13 cellular contexts compared by ENCODE assay signal in the genomic region with DNA sequence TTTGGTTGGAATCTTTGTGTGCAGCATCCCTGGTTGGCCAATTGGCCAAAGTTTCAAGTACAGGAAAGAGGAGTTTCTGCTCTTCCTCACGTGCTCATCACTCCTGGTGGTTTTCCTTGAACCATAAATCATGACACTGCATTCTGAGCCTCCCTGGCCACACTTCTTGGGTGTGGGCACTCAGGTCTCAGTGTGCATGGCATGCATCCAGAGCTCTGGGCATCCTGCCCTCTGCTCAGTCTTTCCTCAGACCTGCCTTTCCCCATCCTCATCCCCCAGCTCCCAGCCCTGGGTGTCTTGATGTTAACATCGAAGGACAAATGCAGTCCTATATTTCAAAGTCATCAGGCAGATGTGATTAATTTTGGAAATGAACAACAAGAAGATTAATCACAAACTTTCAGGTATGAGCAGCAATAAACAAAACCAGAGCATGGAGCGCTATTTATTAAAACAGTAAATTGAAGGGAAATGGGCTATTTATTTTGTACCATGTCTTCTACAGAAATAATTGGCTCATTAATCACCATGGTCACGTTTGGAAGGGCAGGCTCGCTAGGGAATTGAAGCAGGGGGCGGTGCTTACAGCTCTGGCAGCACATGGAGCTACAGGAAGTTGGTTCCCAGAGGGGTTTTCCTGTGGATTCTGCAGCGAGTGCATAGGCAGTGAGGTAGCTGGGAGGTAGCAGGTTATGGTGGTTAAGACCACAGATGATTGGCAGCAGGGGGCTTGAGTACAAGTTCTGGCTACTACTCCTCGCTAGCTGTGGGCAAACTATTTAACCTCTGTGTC.
A peak's percentile ranks its signal among the peaks of the same experiment; 100 is the strongest.
DNase-seq lines count a peak whose midpoint lies in the region; ATAC-seq and TF ChIP-seq lines count a peak whose summit lies in the region.
"Had no signal": no experiment of that assay in that cellular context is flagged by ENCODE, and none has a peak within 500 bp of the region (broad histone marks: within the 10 kb centered on the region; RNA-seq: fewer than 3 reads in every experiment).

No MANE protein-coding gene starts in this region.

- H3K27ac Mint-ChIP-seq in Caco-2 (ENCODE audit: unreplicated experiment) (no peak overlapping the region), mesothelial cell of epicardium (no peak overlapping the region)
- H3K27ac Mint-ChIP-seq: activated naive CD8-positive, alpha-beta T cell treated with anti-CD3 and anti-CD28 coated beads, Interleukin-2, amount 10 ng/mL, durations not matched to agents 7 days and 5 days; effector memory CD8-positive, alpha-beta T cell had no signal

- CTCF ChIA-PET in Caco-2 (lab: Charles Lee): interaction anchor here (0.7 to 1.7 kb wide), 2 partner anchors 8 to 235 kb away, joined by 3 to 5 read pairs; no protein-coding TSS in a partner anchor

- no peaks in the 10 kb centered on the region for H3K9me3 Mint-ChIP-seq in Caco-2 (ENCODE audit: unreplicated experiment)
- no peaks in the 10 kb centered on the region for H3K9me3 Mint-ChIP-seq in mesothelial cell of epicardium
- H3K9me3 Mint-ChIP-seq: activated naive CD8-positive, alpha-beta T cell treated with anti-CD3 and anti-CD28 coated beads, Interleukin-2, amount 10 ng/mL, durations not matched to agents 7 days and 5 days; effector memory CD8-positive, alpha-beta T cell had no signal

- H3K4me3 Mint-ChIP-seq in Caco-2 (ENCODE audit: unreplicated experiment): no peak overlapping the region
- H3K4me3 Mint-ChIP-seq in mesothelial cell of epicardium: no peak overlapping the region
- H3K4me3 Mint-ChIP-seq: activated naive CD8-positive, alpha-beta T cell treated with anti-CD3 and anti-CD28 coated beads, Interleukin-2, amount 10 ng/mL, durations not matched to agents 7 days and 5 days; B cell; effector memory CD8-positive, alpha-beta T cell had no signal

- H3K27me3 ChIP-seq in BLaER1 (no peaks in the 10 kb centered on the region), Karpas-422 (ENCODE audit: low read length) (no peaks in the 10 kb centered on the region), Caco-2 (replicated peaks; ENCODE audit: control insufficient read depth, insufficient read depth, low read length) (no peaks in the 10 kb centered on the region; the same call in 1 of the 2 replicates)

- H3K9ac ChIP-seq in BLaER1 (no peak overlapping the region), Karpas-422 (ENCODE audit: low read length) (peak overlapping the region; percentile 63)

- TF ChIP-seq CTCF in Caco-2 (IDR thresholded peaks at IDR 0.05; ENCODE audit: insufficient read depth in 1 of 2, low read depth in 1 of 2, low read length in 1 of 2, severe bottlenecking in 1 of 2, unreplicated experiment in 1 of 2) (no peak), mesothelial cell of epicardium (IDR thresholded peaks at IDR 0.05; ENCODE audit: unreplicated experiment) (no peak)

- H3K36me3 Mint-ChIP-seq in Caco-2 (ENCODE audit: insufficient read depth, unreplicated experiment) (no peaks in the 10 kb centered on the region), mesothelial cell of epicardium (no peaks in the 10 kb centered on the region)
- H3K36me3 Mint-ChIP-seq: activated naive CD8-positive, alpha-beta T cell treated with anti-CD3 and anti-CD28 coated beads, Interleukin-2, amount 10 ng/mL, durations not matched to agents 7 days and 5 days had no signal

- intact Hi-C loops in Caco-2 (cut with micrococcal nuclease; ENCODE audit: unreplicated experiment): no loop called here

- no peak overlapping the region for H3K27ac ChIP-seq in BLaER1
- peak overlapping the region; percentile 97 for H3K27ac ChIP-seq in Karpas-422 (ENCODE audit: low read length)
- H3K27ac ChIP-seq: skin epidermis had no signal

- ATAC-seq in HG03025 (IDR thresholded peaks at IDR 0.05; ENCODE audit: low FRiP score, unreplicated experiment) (no peak), HG02798 (IDR thresholded peaks at IDR 0.05; ENCODE audit: poor library complexity, unreplicated experiment) (no peak)
- ATAC-seq: effector memory CD8-positive, alpha-beta T cell had no signal

- H3K36me3 ChIP-seq in BLaER1 (no peaks in the 10 kb centered on the region), Karpas-422 (ENCODE audit: insufficient read depth, low read length) (no peaks in the 10 kb centered on the region), Caco-2 (ENCODE audit: control insufficient read depth, insufficient read depth, low read length) (no peaks in the 10 kb centered on the region)

- no peaks in the 10 kb centered on the region for H3K9me2 ChIP-seq in Karpas-422 (replicated peaks; ENCODE audit: insufficient read depth, low read length)

- peaks cover 10% of the 10 kb centered on the region for H3K27me3 Mint-ChIP-seq in Caco-2 (ENCODE audit: insufficient read depth, unreplicated experiment)
- H3K27me3 Mint-ChIP-seq in mesothelial cell of epicardium (ENCODE audit: low read depth): peaks cover 10% of the 10 kb centered on the region

- H4K20me1 ChIP-seq in BLaER1 (no peaks in the 10 kb centered on the region), Karpas-422 (ENCODE audit: insufficient read depth, low read depth, low read length) (no peaks in the 10 kb centered on the region)

- H3K4me3 ChIP-seq in BLaER1: no peak overlapping the region
- H3K4me3 ChIP-seq in Karpas-422 (ENCODE audit: low read length): peak overlapping the region; percentile 86
- H3K4me3 ChIP-seq in Caco-2 (ENCODE audit: low read depth, low read length): no peak overlapping the region
- H3K4me3 ChIP-seq: skin epidermis had no signal

- DNase-seq in Karpas-422 (peak; percentile 86), NCI-H774 (lab: John Stamatoyannopoulos, UW) (peak; percentile 36), foreskin melanocyte (peak; percentile 13), Caco-2 (no peak), mesothelial cell of epicardium (ENCODE audit: low spot score in 2 of 2, unreplicated experiment in 2 of 2) (no peak)
- DNase-seq: activated naive CD8-positive, alpha-beta T cell treated with anti-CD3 and anti-CD28 coated beads, Interleukin-2, amount 10 ng/mL, durations not matched to agents 7 days and 5 days; effector memory CD8-positive, alpha-beta T cell; MV-4-11 had no signal

- H3K9me3 ChIP-seq in BLaER1: no peaks in the 10 kb centered on the region
- no peaks in the 10 kb centered on the region for H3K9me3 ChIP-seq in Karpas-422 (ENCODE audit: low read length)
- H3K9me3 ChIP-seq in Caco-2: no peaks in the 10 kb centered on the region

- peak overlapping the region; percentile 33 for H2AFZ ChIP-seq in Karpas-422 (ENCODE audit: low read length)

- POLR2A ChIA-PET in Caco-2 (lab: Charles Lee): no interaction called here

- H3K79me2 ChIP-seq in Karpas-422 (ENCODE audit: low read length): peaks cover 9% of the 10 kb centered on the region

- H3K4me1 ChIP-seq in BLaER1 (peaks cover 56% of the 10 kb centered on the region), Karpas-422 (ENCODE audit: low read length) (peaks cover 81% of the 10 kb centered on the region), Caco-2 (no peaks in the 10 kb centered on the region)

- H3K4me2 ChIP-seq in BLaER1 (peak overlapping the region; percentile 68), Karpas-422 (ENCODE audit: low read depth, low read length, poor library complexity, severe bottlenecking) (peak overlapping the region; percentile 96)

- no TSS peak for BruUV-seq in Caco-2 (replicated peaks; lab: Mats Ljungman, UMichigan)

- H3K4me1 Mint-ChIP-seq in Caco-2 (ENCODE audit: low read depth, unreplicated experiment) (no peaks in the 10 kb centered on the region), mesothelial cell of epicardium (peaks cover 7% of the 10 kb centered on the region)

Comparison
In these comparisons a context has a peak if more than half of its experiments do, and no peak if none do; other contexts are left out.
1. DNase-seq: peak in Karpas-422 (single experiment), NCI-H774 (single experiment) and foreskin melanocyte (single experiment); none in Caco-2 (0 of 2) and mesothelial cell of epicardium (0 of 2).